12 cellular contexts compared by ENCODE assay signal in genomic region chr2:46644690-46645385, GRCh38. TPM values are rescaled to one million over a fixed set of nuclear protein-coding genes. Genes with fewer than 3 reads are reported as not detected.
DNase-seq lines count a peak whose midpoint lies in the region; ATAC-seq and TF ChIP-seq lines count a peak whose summit lies in the region.
"Had no signal": no experiment of that assay in that cellular context is flagged by ENCODE, and none has a peak within 500 bp of the region (broad histone marks: within the 10 kb centered on the region; RNA-seq: fewer than 3 reads in every experiment).

No MANE protein-coding gene starts in this region.

- DNase-seq in SK-N-SH (no peak), SK-N-MC (ENCODE audit: low read depth, low spot score) (no peak), hepatocyte (ENCODE audit: low spot score) (no peak), vagina (ENCODE audit: extremely low spot score in 2 of 2) (no peak)
- DNase-seq in activated T-helper 1 cell treated with anti-CD3 and anti-CD28 coated beads, Interleukin-12 subunit alpha, Interleukin-12 subunit beta, Interleukin-2, Interleukin-4 antibody, amounts not matched to agents 30 ng/mL and 10 ng/mL and 1 ng/mL, durations not matched to agents 14 hours and 24 hours and 36 hours (ENCODE audit: low spot score): no peak
- no peak for DNase-seq in activated CD4-positive, alpha-beta T cell treated with anti-CD3 and anti-CD28 coated beads, Interleukin-2, amount 50 U/mL, for 4 hours
- DNase-seq: activated T-cell treated with anti-CD3 and anti-CD28 coated beads, Interleukin-2, amount 50 U/mL, for 1 hour; NCI-H1930 had no signal

- no peaks in the 10 kb centered on the region for H3K27me3 ChIP-seq in SK-N-SH (ENCODE audit: insufficient read depth)
- H3K27me3 ChIP-seq in hepatocyte: no peaks in the 10 kb centered on the region
- H3K27me3 ChIP-seq in vagina: no peaks in the 10 kb centered on the region
- H3K27me3 ChIP-seq: cardiac muscle cell had no signal

- H3K79me2 ChIP-seq in SK-N-SH (ENCODE audit: insufficient read depth) (no peaks in the 10 kb centered on the region), hepatocyte (no peaks in the 10 kb centered on the region)

- H3K4me3 Mint-ChIP-seq in activated T-helper 1 cell treated with anti-CD3 and anti-CD28 coated beads, Interleukin-12 subunit alpha, Interleukin-12 subunit beta, Interleukin-2, Interleukin-4 antibody, amounts not matched to agents 30 ng/mL and 10 ng/mL and 1 ng/mL, durations not matched to agents 14 hours and 24 hours and 36 hours: no peak overlapping the region
- H3K4me3 Mint-ChIP-seq: stimulated activated naive CD8-positive, alpha-beta T cell treated with anti-CD3 and anti-CD28 coated beads, Interleukin-15, amount 100 ng/mL, for 72 hours had no signal

- peaks cover 21% of the 10 kb centered on the region for H3K9me3 Mint-ChIP-seq in activated T-helper 1 cell treated with anti-CD3 and anti-CD28 coated beads, Interleukin-12 subunit alpha, Interleukin-12 subunit beta, Interleukin-2, Interleukin-4 antibody, amounts not matched to agents 30 ng/mL and 10 ng/mL and 1 ng/mL, durations not matched to agents 14 hours and 24 hours and 36 hours

- no peak for TF ChIP-seq CTCF in SK-N-SH (IDR thresholded peaks at IDR 0.05)
- TF ChIP-seq CTCF in hepatocyte (IDR thresholded peaks at IDR 0.05; ENCODE audit: poor library complexity): no peak
- TF ChIP-seq CTCF in vagina (IDR thresholded peaks at IDR 0.05): no peak

- H3K4me2 ChIP-seq in SK-N-SH: no peak overlapping the region
- no peak overlapping the region for H3K4me2 ChIP-seq in hepatocyte

- peaks cover 18% of the 10 kb centered on the region for H3K27me3 Mint-ChIP-seq in activated T-helper 1 cell treated with anti-CD3 and anti-CD28 coated beads, Interleukin-12 subunit alpha, Interleukin-12 subunit beta, Interleukin-2, Interleukin-4 antibody, amounts not matched to agents 30 ng/mL and 10 ng/mL and 1 ng/mL, durations not matched to agents 14 hours and 24 hours and 36 hours (ENCODE audit: insufficient read depth)
- H3K27me3 Mint-ChIP-seq: stimulated activated naive CD8-positive, alpha-beta T cell treated with anti-CD3 and anti-CD28 coated beads, Interleukin-15, amount 100 ng/mL, for 72 hours had no signal

- H2AFZ ChIP-seq in SK-N-SH (ENCODE audit: low read depth) (no peak overlapping the region), hepatocyte (no peak overlapping the region)

- TF ChIP-seq POLR2A in vagina (IDR thresholded peaks at IDR 0.05): no peak

- H4K20me1 ChIP-seq in SK-N-SH (ENCODE audit: insufficient read depth): no peaks in the 10 kb centered on the region
- H4K20me1 ChIP-seq in hepatocyte (ENCODE audit: insufficient read depth, poor library complexity, severe bottlenecking): no peaks in the 10 kb centered on the region

- H3K4me1 Mint-ChIP-seq in activated T-helper 1 cell treated with anti-CD3 and anti-CD28 coated beads, Interleukin-12 subunit alpha, Interleukin-12 subunit beta, Interleukin-2, Interleukin-4 antibody, amounts not matched to agents 30 ng/mL and 10 ng/mL and 1 ng/mL, durations not matched to agents 14 hours and 24 hours and 36 hours (ENCODE audit: low read depth): peaks cover 5% of the 10 kb centered on the region

- intact Hi-C loops in vagina (cut with DNase I): no loop called here
- intact Hi-C loops in activated T-helper 1 cell treated with anti-CD3 and anti-CD28 coated beads, Interleukin-12 subunit alpha, Interleukin-12 subunit beta, Interleukin-2, Interleukin-4 antibody, amounts not matched to agents 30 ng/mL and 10 ng/mL and 1 ng/mL, durations not matched to agents 14 hours and 24 hours and 36 hours (cut with micrococcal nuclease): no loop called here

- H3K4me3 ChIP-seq in SK-N-SH (ENCODE audit: low read depth in 2 of 2, low read length in 1 of 2) (no peak overlapping the region), SK-N-MC (no peak overlapping the region), hepatocyte (no peak overlapping the region), vagina (no peak overlapping the region)
- H3K4me3 ChIP-seq: cardiac muscle cell had no signal

- H3K9ac ChIP-seq in SK-N-SH (no peak overlapping the region), SK-N-MC (ENCODE audit: insufficient read length) (no peak overlapping the region)

- H3K4me1 ChIP-seq in SK-N-SH (ENCODE audit: control insufficient read depth in 1 of 2, insufficient read depth in 2 of 2, low read depth in 1 of 2, low read length in 1 of 2) (peaks cover 12 to 21% of the 10 kb centered on the region in 2 experiments; a peak in 3 of 4 replicates), hepatocyte (ENCODE audit: insufficient read depth) (peaks cover 22% of the 10 kb centered on the region), vagina (peaks cover 35% of the 10 kb centered on the region)

- H3F3A ChIP-seq in SK-N-SH (replicated peaks; ENCODE audit: insufficient read depth): peaks cover 13% of the 10 kb centered on the region

- CTCF ChIA-PET in SK-N-SH (lab: Yijun Ruan, JAX): interaction anchor here (0.8 to 4.2 kb wide), 10 partner anchors 8 to 652 kb away, joined by 3 to 23 read pairs (median 4); no protein-coding TSS in a partner anchor

- TF ChIP-seq RAD21 in SK-N-SH (IDR thresholded peaks at IDR 0.05; ENCODE audit: low read length): no peak

- H3K36me3 ChIP-seq in SK-N-SH (replicated peaks in 1 of 2; ENCODE audit: control insufficient read depth in 1 of 2, insufficient read depth in 2 of 2, low read length in 1 of 2) (peaks cover 0 to 29% of the 10 kb centered on the region in 2 experiments), SK-N-MC (ENCODE audit: insufficient read depth, low read length) (0 out of 2 replicates have a peak, but pooled peaks cover 5% of the 10 kb centered on the region), hepatocyte (replicated peaks; ENCODE audit: insufficient read depth, low read depth) (no peaks in the 10 kb centered on the region), vagina (no peaks in the 10 kb centered on the region)
- H3K36me3 ChIP-seq: cardiac muscle cell had no signal

- no peak overlapping the region for H3K27ac Mint-ChIP-seq in activated T-helper 1 cell treated with anti-CD3 and anti-CD28 coated beads, Interleukin-12 subunit alpha, Interleukin-12 subunit beta, Interleukin-2, Interleukin-4 antibody, amounts not matched to agents 30 ng/mL and 10 ng/mL and 1 ng/mL, durations not matched to agents 14 hours and 24 hours and 36 hours
- H3K27ac Mint-ChIP-seq: stimulated activated naive CD8-positive, alpha-beta T cell treated with anti-CD3 and anti-CD28 coated beads, Interleukin-15, amount 100 ng/mL, for 72 hours had no signal

- no peak for TF ChIP-seq EP300 in SK-N-SH (IDR thresholded peaks at IDR 0.05; ENCODE audit: borderline replicate concordance in 1 of 2, low read depth in 1 of 2, low read length in 1 of 2)

- H3K9me2 ChIP-seq in SK-N-SH (no peaks in the 10 kb centered on the region), hepatocyte (replicated peaks; ENCODE audit: insufficient read depth) (no peaks in the 10 kb centered on the region)

- POLR2A ChIA-PET in SK-N-SH (lab: Yijun Ruan, JAX): no interaction called here

- H3K27ac ChIP-seq in SK-N-SH (ENCODE audit: low read depth in 2 of 2, low read length in 1 of 2): peak overlapping the region; percentile 54 to 69; a peak in 3 of 4 replicates
- peak overlapping the region; percentile 44; the same call in 1 of the 2 replicates for H3K27ac ChIP-seq in SK-N-MC
- H3K27ac ChIP-seq in hepatocyte: peak overlapping the region; percentile 71
- H3K27ac ChIP-seq in vagina: peak overlapping the region; percentile 34
- H3K27ac ChIP-seq: cardiac muscle cell had no signal

- H3K36me3 Mint-ChIP-seq in activated T-helper 1 cell treated with anti-CD3 and anti-CD28 coated beads, Interleukin-12 subunit alpha, Interleukin-12 subunit beta, Interleukin-2, Interleukin-4 antibody, amounts not matched to agents 30 ng/mL and 10 ng/mL and 1 ng/mL, durations not matched to agents 14 hours and 24 hours and 36 hours (ENCODE audit: low read depth): peaks cover 8% of the 10 kb centered on the region

- H3K9me3 ChIP-seq in SK-N-SH (0 out of 2 replicates have a peak, but pooled peaks cover 4% of the 10 kb centered on the region), SK-N-MC (ENCODE audit: low read depth, low read length) (no peaks in the 10 kb centered on the region), hepatocyte (ENCODE audit: low read depth) (no peaks in the 10 kb centered on the region), vagina (no peaks in the 10 kb centered on the region)

- no peak for ATAC-seq in SK-N-SH treated with all-trans-retinoic acid at 6 μM for 48 hours
- no peak for ATAC-seq in HG02623 (IDR thresholded peaks at IDR 0.05; ENCODE audit: unreplicated experiment)

- 80% methylated on average over 5 of the region's 5 CpGs for WGBS in SK-N-SH (ENCODE audit: low lambda C conversion rate)
- 63% methylated on average over 5 of the region's 5 CpGs for WGBS in hepatocyte (ENCODE audit: low lambda C conversion rate, missing lambda C conversion rate)

TF ChIP-seq in SK-N-SH, 30 proteins besides CTCF, POLR2A, EP300 and RAD21 (continues in another document):
- TF ChIP-seq TAF1 (IDR thresholded peaks at IDR 0.05; ENCODE audit: borderline replicate concordance, low read depth, low read length): no peak

RNA-seq across cellular contexts. Expression of gene CRIPT, which starts 27.8 kb away (rescaled TPM):
- polyA plus RNA-seq in SK-N-SH (2012; rRNA removed): 6.9 and 7.2 TPM in 2 replicates
- 11.5 and 17.7 TPM in 2 replicates for polyA plus RNA-seq in SK-N-SH (2012; cell fraction: cytosol; rRNA removed)
- polyA plus RNA-seq in SK-N-SH (2012; cell fraction: nucleus; rRNA removed): 1.7 and 3.7 TPM in 2 replicates
- total RNA-seq in hepatocyte: 17.9 and 25.2 TPM in 2 replicates
- 13.3 and 15.8 TPM in 2 replicates for polyA plus RNA-seq in hepatocyte
- total RNA-seq in vagina: 13.0 TPM
- 11.5 and 11.9 TPM in 2 replicates for total RNA-seq in activated T-helper 1 cell treated with anti-CD3 and anti-CD28 coated beads, Interleukin-12 subunit alpha, Interleukin-12 subunit beta, Interleukin-2, Interleukin-4 antibody, amounts not matched to agents 30 ng/mL and 10 ng/mL and 1 ng/mL, durations not matched to agents 14 hours and 24 hours and 36 hours

RNA-seq across cellular contexts. Expression of gene PIGF, which starts 28.0 kb away (rescaled TPM):
- polyA plus RNA-seq in SK-N-SH (2012; rRNA removed): 38.0 and 55.2 TPM in 2 replicates
- polyA plus RNA-seq in SK-N-SH (2012; cell fraction: cytosol; rRNA removed): 52.3 and 60.7 TPM in 2 replicates
- polyA plus RNA-seq in SK-N-SH (2012; cell fraction: nucleus; rRNA removed): 34.9 and 58.4 TPM in 2 replicates
- total RNA-seq in hepatocyte: 19.9 and 29.2 TPM in 2 replicates
- 40.3 and 53.7 TPM in 2 replicates for polyA plus RNA-seq in hepatocyte
- 12.3 TPM for total RNA-seq in vagina
- total RNA-seq in activated T-helper 1 cell treated with anti-CD3 and anti-CD28 coated beads, Interleukin-12 subunit alpha, Interleukin-12 subunit beta, Interleukin-2, Interleukin-4 antibody, amounts not matched to agents 30 ng/mL and 10 ng/mL and 1 ng/mL, durations not matched to agents 14 hours and 24 hours and 36 hours: 19.7 and 24.3 TPM in 2 replicates

RNA-seq across cellular contexts. Expression of gene SOCS5, which starts 54.3 kb away (rescaled TPM):
- polyA plus RNA-seq in SK-N-SH (2012; rRNA removed): 23.1 and 29.0 TPM in 2 replicates
- polyA plus RNA-seq in SK-N-SH (2012; cell fraction: cytosol; rRNA removed): 33.1 and 33.3 TPM in 2 replicates
- polyA plus RNA-seq in SK-N-SH (2012; cell fraction: nucleus; rRNA removed): 17.6 and 28.6 TPM in 2 replicates
- total RNA-seq in hepatocyte: 28.8 and 31.6 TPM in 2 replicates
- 5.0 and 7.4 TPM in 2 replicates for polyA plus RNA-seq in hepatocyte
- total RNA-seq in vagina: 26.0 TPM
- 6.5 and 6.6 TPM in 2 replicates for total RNA-seq in activated T-helper 1 cell treated with anti-CD3 and anti-CD28 coated beads, Interleukin-12 subunit alpha, Interleukin-12 subunit beta, Interleukin-2, Interleukin-4 antibody, amounts not matched to agents 30 ng/mL and 10 ng/mL and 1 ng/mL, durations not matched to agents 14 hours and 24 hours and 36 hours
